ENCODE assay signal across 7 cellular contexts in the genomic region with DNA sequence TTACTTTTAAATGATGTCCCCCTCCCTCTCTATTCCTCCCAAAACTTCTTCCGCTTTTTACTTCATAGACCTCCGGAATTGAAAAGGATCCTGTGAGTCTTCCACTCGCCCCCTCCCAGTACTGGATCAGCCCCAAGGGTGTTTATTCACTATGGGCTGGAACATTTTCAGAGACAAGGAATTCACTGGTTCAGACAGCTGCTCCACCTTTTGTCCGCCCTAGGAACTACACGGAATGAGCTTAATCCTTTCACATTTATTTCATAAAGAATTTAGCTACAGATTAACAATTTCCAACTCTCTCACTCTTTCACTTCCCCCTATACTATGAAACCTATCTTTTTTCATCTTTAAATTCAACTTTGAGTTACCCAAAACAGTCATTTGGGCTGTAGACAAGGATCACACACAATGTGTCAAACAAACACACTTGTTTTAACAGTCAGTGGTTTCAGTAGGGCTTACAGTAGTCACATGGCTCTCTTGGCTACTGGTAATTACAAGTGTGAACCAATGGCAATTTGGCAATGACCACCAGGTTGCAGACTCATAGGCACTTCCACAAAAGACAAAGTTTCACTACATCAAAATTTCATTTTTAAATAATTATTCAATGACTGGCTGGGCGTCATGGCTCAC. TPM values are rescaled to one million over a fixed set of nuclear protein-coding genes. Genes with fewer than 3 reads are reported as not detected.
DNase-seq lines count a peak whose midpoint lies in the region; ATAC-seq, FAIRE-seq and TF ChIP-seq lines count a peak whose summit lies in the region.

No MANE protein-coding gene starts in this region.

- H3F3A ChIP-seq in smooth muscle cell (ENCODE audit: low read depth): no peaks in the 10 kb centered on the region

- H4K20me1 ChIP-seq in smooth muscle cell (ENCODE audit: low read depth): peaks cover 5% of the 10 kb centered on the region

- no peaks in the 10 kb centered on the region for H3K27me3 ChIP-seq in smooth muscle cell (ENCODE audit: low read depth)

- TF ChIP-seq CTCF in HFFc6 (IDR thresholded peaks at IDR 0.05) (peak; percentile 80), smooth muscle cell (IDR thresholded peaks at IDR 0.05; ENCODE audit: borderline replicate concordance, insufficient read depth, poor library complexity, severe bottlenecking) (peak; percentile 45)

- no peak for ATAC-seq in HG03097 (IDR thresholded peaks at IDR 0.05; ENCODE audit: low FRiP score, unreplicated experiment)

- peak overlapping the region; percentile 40 for H3K27ac Mint-ChIP-seq in HFFc6

- H3K4me1 ChIP-seq in smooth muscle cell (ENCODE audit: low read depth): no peaks in the 10 kb centered on the region

- no peak overlapping the region for H3K4me3 Mint-ChIP-seq in HFFc6

- H3K27ac ChIP-seq in smooth muscle cell (ENCODE audit: low read depth): no peak overlapping the region

- peak; percentile 43 for DNase-seq in Daoy (ENCODE audit: low read depth)
- peak; percentile 54 for DNase-seq in HFFc6
- peak; percentile 54 for DNase-seq in glomerular visceral epithelial cell (ENCODE audit: extremely low spot score)
- no peak for DNase-seq in smooth muscle cell (lab: John Stamatoyannopoulos, UW; ENCODE audit: unreplicated experiment)
- no peak for DNase-seq in HuH-7.5 (ENCODE audit: low spot score)

- H3K9me3 Mint-ChIP-seq in HFFc6: no peaks in the 10 kb centered on the region

- no peaks in the 10 kb centered on the region for H3K36me3 ChIP-seq in smooth muscle cell (ENCODE audit: low read depth)

- no peak overlapping the region for H3K4me2 ChIP-seq in smooth muscle cell

- H3K4me3 ChIP-seq in smooth muscle cell: no peak overlapping the region

- no peaks in the 10 kb centered on the region for H3K9me3 ChIP-seq in smooth muscle cell (replicated peaks; ENCODE audit: low read depth)

- H3K36me3 Mint-ChIP-seq in HFFc6 (ENCODE audit: low read depth): peaks cover 12% of the 10 kb centered on the region

- peak; percentile 34 for FAIRE-seq in TTC549 (lab: Jason Lieb, UNC)

- H3K27me3 Mint-ChIP-seq in HFFc6 (ENCODE audit: insufficient read depth): no peaks in the 10 kb centered on the region

- H3K4me1 Mint-ChIP-seq in HFFc6 (ENCODE audit: low read depth): peaks cover 18% of the 10 kb centered on the region

- 57% methylated on average over 6 of the region's 6 CpGs for WGBS in smooth muscle cell (ENCODE audit: low lambda C conversion rate)

- no peaks in the 10 kb centered on the region for H3K79me2 ChIP-seq in smooth muscle cell (ENCODE audit: low read depth)

- H2AFZ ChIP-seq in smooth muscle cell (ENCODE audit: low read depth): no peak overlapping the region

- no peak overlapping the region for H3K9ac ChIP-seq in smooth muscle cell (ENCODE audit: low read depth)

RNA-seq across cellular contexts. Expression of a gene that starts 20.6 kb away (rescaled TPM):
- total RNA-seq in Daoy (2014; rRNA removed; shearing (Covaris generic)): 171 and 179 TPM in 2 replicates
- 100 to 1,000 TPM; 158 to 212 (median 194) TPM for total RNA-seq in HFFc6 (2021; fragmentation: NEBNext Ultra II Directional; extraction: Animal tissue kit (Norgen Biotek cat#: 25700))
- 172 and 224 TPM in 2 replicates for total RNA-seq in smooth muscle cell
- 133 and 162 TPM in 2 replicates for polyA plus RNA-seq in smooth muscle cell

RNA-seq across cellular contexts. Expression of a gene that starts 23.8 kb away (rescaled TPM):
- 130 and 190 TPM in 2 replicates for total RNA-seq in Daoy (2014; rRNA removed; shearing (Covaris generic))
- total RNA-seq in HFFc6 (2021; fragmentation: NEBNext Ultra II Directional; extraction: Animal tissue kit (Norgen Biotek cat#: 25700)): 100 to 1,000 TPM in 1 of 6 experiments, 10 to 100 TPM in 5; 33.3 to 106 (median 91.8) TPM
- 15.4 and 22.1 TPM in 2 replicates for total RNA-seq in smooth muscle cell
- polyA plus RNA-seq in smooth muscle cell: 18.6 and 20.1 TPM in 2 replicates

Comparison
In these comparisons a context has a peak if more than half of its experiments do, and no peak if none do; other contexts are left out.
1. DNase-seq: peak in Daoy (single experiment), HFFc6 (single experiment) and glomerular visceral epithelial cell (single experiment); none in smooth muscle cell (single experiment) and HuH-7.5 (single experiment).